8 cellular contexts compared by ENCODE assay signal in the genomic region with DNA sequence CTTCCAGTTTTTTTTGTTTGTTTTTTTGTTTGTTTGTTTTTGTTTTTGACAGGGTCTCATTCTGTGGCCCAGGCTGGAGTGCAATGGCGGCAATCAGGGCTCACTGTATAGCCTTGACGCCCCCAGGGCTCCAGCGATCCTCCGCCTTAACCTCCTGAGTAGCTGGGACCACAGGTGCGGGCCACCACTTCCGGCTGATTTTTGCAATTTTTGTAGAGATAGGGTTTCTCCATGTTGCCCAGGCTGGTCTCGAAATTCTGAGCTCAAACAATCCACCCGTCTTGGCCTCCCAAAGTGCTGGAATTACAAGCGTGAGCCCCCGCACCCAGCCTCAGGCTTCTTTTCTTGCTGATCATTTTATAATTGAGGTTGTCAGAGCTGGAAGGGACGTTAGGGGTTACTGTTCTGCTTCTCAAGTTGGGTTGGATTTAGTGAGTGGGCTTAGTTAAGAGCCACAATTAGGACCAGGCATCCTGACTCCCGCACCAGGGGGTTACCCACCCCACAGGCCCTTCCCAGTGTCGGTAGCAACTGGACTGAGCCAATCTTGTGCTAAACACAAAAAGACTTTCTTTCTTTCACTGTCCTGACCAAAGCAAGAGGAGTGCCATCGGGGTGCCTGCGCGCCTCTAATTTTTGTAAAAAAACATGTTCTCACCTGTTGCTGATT. TPM values are rescaled to one million over a fixed set of nuclear protein-coding genes. Genes with fewer than 3 reads are reported as not detected.
A peak's percentile ranks its signal among the peaks of the same experiment; 100 is the strongest.
DNase-seq lines count a peak whose midpoint lies in the region; FAIRE-seq and TF ChIP-seq lines count a peak whose summit lies in the region.

No MANE protein-coding gene starts in this region.

- H3K9me3 ChIP-seq in MM.1S (replicated peaks; ENCODE audit: insufficient read depth, low read length) (no peaks in the 10 kb centered on the region), vagina (no peaks in the 10 kb centered on the region)

- H3K9me3 Mint-ChIP-seq in activated T-cell treated with anti-CD3 and anti-CD28 coated beads, Interleukin-2, amount 50 U/mL, for 24 hours, result peaks cover 3% of the 10 kb centered on the region

- H3K4me1 ChIP-seq in MM.1S (ENCODE audit: low read length), result peaks cover 4% of the 10 kb centered on the region; the same call in 1 of the 2 replicates
- no peaks in the 10 kb centered on the region for H3K4me1 ChIP-seq in rectal smooth muscle tissue (ENCODE audit: control insufficient read depth, insufficient read depth, low read length)
- peaks cover 13% of the 10 kb centered on the region for H3K4me1 ChIP-seq in vagina

- H3F3A ChIP-seq in MM.1S (ENCODE audit: insufficient read depth, low read length), result peaks cover 18% of the 10 kb centered on the region

- peak overlapping the region; percentile 73 for H3K4me3 Mint-ChIP-seq in activated T-cell treated with anti-CD3 and anti-CD28 coated beads, Interleukin-2, amount 50 U/mL, for 24 hours

- peak overlapping the region; percentile 75 for H2AFZ ChIP-seq in MM.1S (ENCODE audit: low read length)

- H3K27me3 ChIP-seq in MM.1S (replicated peaks; ENCODE audit: insufficient read depth, low read length) (peaks cover 35% of the 10 kb centered on the region), rectal smooth muscle tissue (ENCODE audit: control insufficient read depth, insufficient read depth, low read length) (peaks cover 17% of the 10 kb centered on the region), vagina (no peaks in the 10 kb centered on the region)

- H3K4me2 ChIP-seq in MM.1S (ENCODE audit: low read depth, low read length), result peak overlapping the region; percentile 89

- H3K36me3 ChIP-seq in MM.1S (replicated peaks; ENCODE audit: insufficient read depth, low read length) (no peaks in the 10 kb centered on the region), rectal smooth muscle tissue (ENCODE audit: control insufficient read depth, insufficient read depth, low read length) (no peaks in the 10 kb centered on the region), vagina (no peaks in the 10 kb centered on the region)

- H3K27ac Mint-ChIP-seq in activated T-cell treated with anti-CD3 and anti-CD28 coated beads, Interleukin-2, amount 50 U/mL, for 24 hours, result no peak overlapping the region

- intact Hi-C loops in vagina (cut with DNase I), result no loop called here

- DNase-seq in activated T-cell treated with anti-CD3 and anti-CD28 coated beads, Interleukin-2, amount 50 U/mL, for 24 hours, result no peak
- DNase-seq in activated T-cell treated with anti-CD3 and anti-CD28 coated beads for 4 hours, result no peak
- no peak for DNase-seq in MM.1S
- DNase-seq in dermis blood vessel endothelial cell, result peak; percentile 22
- no peak for DNase-seq in vagina (ENCODE audit: extremely low spot score in 2 of 2)
- no peak for DNase-seq in ACHN
- no peak for DNase-seq in GM12891 (ENCODE audit: insufficient read length, low spot score)

- no peak for TF ChIP-seq POLR2A in vagina (IDR thresholded peaks at IDR 0.05)
- TF ChIP-seq POLR2A in GM12891 (IDR thresholded peaks at IDR 0.05; ENCODE audit: low read depth, low read length), result no peak

- H3K36me3 Mint-ChIP-seq in activated T-cell treated with anti-CD3 and anti-CD28 coated beads, Interleukin-2, amount 50 U/mL, for 24 hours (ENCODE audit: low read depth), result no peaks in the 10 kb centered on the region

- H3K9ac ChIP-seq in MM.1S (ENCODE audit: low read length), result peak overlapping the region; percentile 52; the same call in 1 of the 2 replicates
- H3K9ac ChIP-seq in rectal smooth muscle tissue (ENCODE audit: low read length), result no peak overlapping the region

- H3K4me1 Mint-ChIP-seq in activated T-cell treated with anti-CD3 and anti-CD28 coated beads, Interleukin-2, amount 50 U/mL, for 24 hours (ENCODE audit: low read depth), result peaks cover 31% of the 10 kb centered on the region

- in situ Hi-C loops in ACHN (cut with HindIII; ENCODE audit: low pct_ligation_motif_present, low pct_unique_long_range_greater_than_20kb, low sequenced_read_pairs), result no loop called here

- H3K27ac ChIP-seq in MM.1S (ENCODE audit: low read length), result peak overlapping the region; percentile 24; the same call in 1 of the 2 replicates
- no peak overlapping the region for H3K27ac ChIP-seq in rectal smooth muscle tissue (ENCODE audit: low read depth, low read length)
- no peak overlapping the region for H3K27ac ChIP-seq in vagina

- H3K79me2 ChIP-seq in MM.1S (ENCODE audit: low read length), result no peaks in the 10 kb centered on the region

- H4K20me1 ChIP-seq in MM.1S (ENCODE audit: insufficient read depth, low read length), result no peaks in the 10 kb centered on the region

- FAIRE-seq in GM12891 (lab: Jason Lieb, UNC), result no peak

- no peaks in the 10 kb centered on the region for H3K9me2 ChIP-seq in MM.1S (replicated peaks; ENCODE audit: insufficient read depth, low read length)

- TF ChIP-seq CTCF in MM.1S (IDR thresholded peaks at IDR 0.05; ENCODE audit: low read length) (no peak), vagina (IDR thresholded peaks at IDR 0.05) (no peak)

- H3K4me3 ChIP-seq in MM.1S (ENCODE audit: low read length) (peak overlapping the region; percentile 78), rectal smooth muscle tissue (ENCODE audit: low read length) (peak overlapping the region; percentile 51), vagina (peak overlapping the region in 1 of 2 donors; percentile 16)

- peaks cover 92% of the 10 kb centered on the region for H3K27me3 Mint-ChIP-seq in activated T-cell treated with anti-CD3 and anti-CD28 coated beads, Interleukin-2, amount 50 U/mL, for 24 hours

TF ChIP-seq in GM12891, 5 proteins besides CTCF, POLR2A, EP300 and RAD21:
- TF ChIP-seq POLR2AphosphoS5 (IDR thresholded peaks at IDR 0.05; ENCODE audit: low read depth, low read length) (no peak), TAF1 (IDR thresholded peaks at IDR 0.05; ENCODE audit: low read depth, low read length) (no peak), SPI1 (IDR thresholded peaks at IDR 0.05; ENCODE audit: low read depth, low read length) (no peak), POU2F2 (IDR thresholded peaks at IDR 0.05; ENCODE audit: low read depth, low read length) (no peak)
TF ChIP-seq in GM12891: peak in this region for 0.

RNA-seq across cellular contexts. Expression of gene ZSCAN9, which starts 13.1 kb away (rescaled TPM):
- total RNA-seq in dermis blood vessel endothelial cell, result 10.7 and 17.9 TPM in 2 replicates
- 11.3 TPM for total RNA-seq in vagina
- polyA plus RNA-seq in GM12891 (2012; ENCODE audit: low read depth, missing spikeins), result 6.3 TPM

RNA-seq across cellular contexts. Expression of gene ZKSCAN4, which starts 40.1 kb away (rescaled TPM):
- total RNA-seq in dermis blood vessel endothelial cell (5.2 and 7.7 TPM in 2 replicates), vagina (5.9 TPM)
- 2.6 TPM for polyA plus RNA-seq in GM12891 (2012; ENCODE audit: low read depth, missing spikeins)

RNA-seq across cellular contexts. Expression of gene NKAPL, which starts 47.1 kb away (rescaled TPM):
- total RNA-seq in dermis blood vessel endothelial cell, result 0.34 and 1.1 TPM in 2 replicates
- total RNA-seq in vagina, result not detected
- polyA plus RNA-seq in GM12891 (2012; ENCODE audit: low read depth, missing spikeins), result not detected

RNA-seq across cellular contexts. Expression of gene ZSCAN26, which starts 55.0 kb away (rescaled TPM):
- total RNA-seq in dermis blood vessel endothelial cell, result 12.8 and 13.3 TPM in 2 replicates
- 18.7 TPM for total RNA-seq in vagina
- 5.4 TPM for polyA plus RNA-seq in GM12891 (2012; ENCODE audit: low read depth, missing spikeins)
